ENCODE assay signal across 19 cellular contexts in the genomic region with DNA sequence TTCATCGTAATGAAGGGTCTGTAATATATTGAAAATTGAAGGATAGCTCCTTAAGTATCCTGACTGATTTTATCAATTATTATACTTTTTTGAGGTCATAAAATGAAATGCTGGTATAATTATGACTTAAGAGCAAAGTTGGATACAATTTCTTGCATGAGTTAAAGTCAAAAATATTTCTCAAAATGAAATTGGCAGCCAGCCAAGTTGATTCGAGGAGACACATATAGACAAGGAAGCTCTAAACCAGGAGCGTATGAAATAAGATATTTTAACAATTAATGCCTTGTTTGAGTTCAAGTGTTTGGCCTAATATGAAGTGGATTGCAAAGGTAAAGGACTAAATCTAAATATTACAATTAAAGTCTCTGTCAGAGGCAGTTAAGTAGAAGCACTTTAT.
DNase-seq lines count a peak whose midpoint lies in the region; ATAC-seq and TF ChIP-seq lines count a peak whose summit lies in the region.
"Had no signal": no experiment of that assay in that cellular context is flagged by ENCODE, and none has a peak within 500 bp of the region (broad histone marks: within the 10 kb centered on the region; RNA-seq: fewer than 3 reads in every experiment).

No MANE protein-coding gene starts in this region.

- intact Hi-C loops in activated T-helper 2 cell treated with anti-CD3 and anti-CD28 coated beads, Interferon-gamma antibody, Interleukin-2, Interleukin-4, amounts not matched to agents 10 μg/mL and 5 μg/mL and 100 μg/mL, durations not matched to agents 14 hours and 24 hours and 36 hours (cut with micrococcal nuclease): no loop called here

- H3K27ac ChIP-seq in SK-N-SH (ENCODE audit: low read depth in 2 of 2, low read length in 1 of 2): no peak overlapping the region
- H3K27ac ChIP-seq: KMS-11, left lung, PC-9, spleen had no signal

- H3K27ac Mint-ChIP-seq in activated T-helper 2 cell treated with anti-CD3 and anti-CD28 coated beads, Interferon-gamma antibody, Interleukin-2, Interleukin-4, amounts not matched to agents 10 μg/mL and 5 μg/mL and 100 μg/mL, durations not matched to agents 14 hours and 24 hours and 36 hours: no peak overlapping the region
- H3K27ac Mint-ChIP-seq: endodermal cell had no signal

- H3K4me3 ChIP-seq in SK-N-SH (ENCODE audit: low read depth in 2 of 2, low read length in 1 of 2): no peak overlapping the region
- H3K4me3 ChIP-seq: left lung, PC-9, spleen had no signal

- H3K9me3 ChIP-seq in SK-N-SH: no peaks in the 10 kb centered on the region
- H3K9me3 ChIP-seq: left lung, spleen had no signal

- no peaks in the 10 kb centered on the region for H3K79me2 ChIP-seq in SK-N-SH (ENCODE audit: insufficient read depth)

- TF ChIP-seq EP300 in SK-N-SH (IDR thresholded peaks at IDR 0.05; ENCODE audit: borderline replicate concordance in 1 of 2, low read depth in 1 of 2, low read length in 1 of 2): peak in 1 of 2 experiments; percentile 46; a peak in 1 of 4 replicates

- H3K9ac ChIP-seq in SK-N-SH: no peak overlapping the region
- H3K9ac ChIP-seq: KMS-11 had no signal

- DNase-seq in DMS53 treated with DMSO at 0.1 percent for 48 hours (lab: John Stamatoyannopoulos, UW; ENCODE audit: unreplicated experiment) (peak; percentile 23), HS-27A (ENCODE audit: low read depth) (peak; percentile 27), SK-N-SH (no peak), fibroblast of peridontal ligament (ENCODE audit: extremely low read depth) (peak; percentile 42), omental fat pad (ENCODE audit: low spot score) (no peak), NCI-H526 (lab: John Stamatoyannopoulos, UW) (no peak)
- no peak for DNase-seq in activated T-helper 2 cell treated with anti-CD3 and anti-CD28 coated beads, Interferon-gamma antibody, Interleukin-2, Interleukin-4, amounts not matched to agents 10 μg/mL and 5 μg/mL and 100 μg/mL, durations not matched to agents 14 hours and 24 hours and 36 hours (ENCODE audit: low spot score)
- DNase-seq: activated effector memory CD4-positive, alpha-beta T cell treated with Interleukin-2 at 50 U/mL for 16 hours; amniotic stem cell; endodermal cell; foreskin melanocyte; GDM1; HCEC 1CT; left lung; NCI-H1092 treated with DMSO at 0.1 percent for 48 hours; PC-9; spleen; stimulated activated CD8-positive, alpha-beta memory T cell treated with anti-CD3 and anti-CD28 coated beads, Interleukin-4, amount 100 ng/mL, for 48 hours had no signal

- TF ChIP-seq RAD21 in SK-N-SH (IDR thresholded peaks at IDR 0.05; ENCODE audit: low read length): no peak

- TF ChIP-seq CTCF in SK-N-SH (IDR thresholded peaks at IDR 0.05) (no peak), omental fat pad (IDR thresholded peaks at IDR 0.05) (no peak)

- ATAC-seq in omental fat pad (ENCODE audit: low FRiP score): no peak
- ATAC-seq: left lung had no signal

- H3K36me3 Mint-ChIP-seq in activated T-helper 2 cell treated with anti-CD3 and anti-CD28 coated beads, Interferon-gamma antibody, Interleukin-2, Interleukin-4, amounts not matched to agents 10 μg/mL and 5 μg/mL and 100 μg/mL, durations not matched to agents 14 hours and 24 hours and 36 hours (ENCODE audit: low read depth): no peaks in the 10 kb centered on the region

- no peak overlapping the region for H3K4me3 Mint-ChIP-seq in activated T-helper 2 cell treated with anti-CD3 and anti-CD28 coated beads, Interferon-gamma antibody, Interleukin-2, Interleukin-4, amounts not matched to agents 10 μg/mL and 5 μg/mL and 100 μg/mL, durations not matched to agents 14 hours and 24 hours and 36 hours (ENCODE audit: low read depth)
- H3K4me3 Mint-ChIP-seq: endodermal cell had no signal

- H2AFZ ChIP-seq in SK-N-SH (ENCODE audit: low read depth): no peak overlapping the region
- H2AFZ ChIP-seq: PC-9 had no signal

- POLR2A ChIA-PET in SK-N-SH (lab: Yijun Ruan, JAX): no interaction called here

- H3K4me2 ChIP-seq in SK-N-SH: no peak overlapping the region
- H3K4me2 ChIP-seq: KMS-11, PC-9 had no signal

- H3K4me1 ChIP-seq in SK-N-SH (ENCODE audit: control insufficient read depth in 1 of 2, insufficient read depth in 2 of 2, low read depth in 1 of 2, low read length in 1 of 2): peaks cover 0 to 22% of the 10 kb centered on the region in 2 experiments; a peak in 2 of 4 replicates
- H3K4me1 ChIP-seq: left lung, spleen had no signal

- WGBS in SK-N-SH (ENCODE audit: low lambda C conversion rate): 35% methylated on average over 3 of the region's 3 CpGs

- no peaks in the 10 kb centered on the region for H3K4me1 Mint-ChIP-seq in activated T-helper 2 cell treated with anti-CD3 and anti-CD28 coated beads, Interferon-gamma antibody, Interleukin-2, Interleukin-4, amounts not matched to agents 10 μg/mL and 5 μg/mL and 100 μg/mL, durations not matched to agents 14 hours and 24 hours and 36 hours (ENCODE audit: low read depth)
- H3K4me1 Mint-ChIP-seq: endodermal cell had no signal

- H3K9me3 Mint-ChIP-seq in activated T-helper 2 cell treated with anti-CD3 and anti-CD28 coated beads, Interferon-gamma antibody, Interleukin-2, Interleukin-4, amounts not matched to agents 10 μg/mL and 5 μg/mL and 100 μg/mL, durations not matched to agents 14 hours and 24 hours and 36 hours: no peaks in the 10 kb centered on the region
- H3K9me3 Mint-ChIP-seq: endodermal cell had no signal

- H3K27me3 Mint-ChIP-seq in activated T-helper 2 cell treated with anti-CD3 and anti-CD28 coated beads, Interferon-gamma antibody, Interleukin-2, Interleukin-4, amounts not matched to agents 10 μg/mL and 5 μg/mL and 100 μg/mL, durations not matched to agents 14 hours and 24 hours and 36 hours (ENCODE audit: low read depth): no peaks in the 10 kb centered on the region

- CTCF ChIA-PET in SK-N-SH (lab: Yijun Ruan, JAX): no interaction called here

- H3K36me3 ChIP-seq in SK-N-SH (replicated peaks in 1 of 2; ENCODE audit: control insufficient read depth in 1 of 2, insufficient read depth in 2 of 2, low read length in 1 of 2): no peaks in the 10 kb centered on the region
- H3K36me3 ChIP-seq: left lung, spleen had no signal

- H3K27me3 ChIP-seq in SK-N-SH (ENCODE audit: insufficient read depth): no peaks in the 10 kb centered on the region
- H3K27me3 ChIP-seq: left lung, spleen had no signal

- H3F3A ChIP-seq in SK-N-SH (replicated peaks; ENCODE audit: insufficient read depth): peaks cover 13% of the 10 kb centered on the region

- no peaks in the 10 kb centered on the region for H3K9me2 ChIP-seq in SK-N-SH

- H4K20me1 ChIP-seq in SK-N-SH (ENCODE audit: insufficient read depth): no peaks in the 10 kb centered on the region

TF ChIP-seq in SK-N-SH, 30 proteins besides CTCF, POLR2A, EP300 and RAD21:
- TF ChIP-seq NFIC (IDR thresholded peaks at IDR 0.05; ENCODE audit: borderline replicate concordance) (peak; percentile 91), JUND (IDR thresholded peaks at IDR 0.05) (peak; percentile 45), TEAD4 (IDR thresholded peaks at IDR 0.05; ENCODE audit: borderline replicate concordance, insufficient read depth) (peak; percentile 25; the same call in 1 of the 2 replicates), TCF12 (IDR thresholded peaks at IDR 0.05) (peak; percentile 37), RXRA (IDR thresholded peaks at IDR 0.05; ENCODE audit: borderline replicate concordance, low read depth) (no peak)
- TF ChIP-seq, protein P1, sequence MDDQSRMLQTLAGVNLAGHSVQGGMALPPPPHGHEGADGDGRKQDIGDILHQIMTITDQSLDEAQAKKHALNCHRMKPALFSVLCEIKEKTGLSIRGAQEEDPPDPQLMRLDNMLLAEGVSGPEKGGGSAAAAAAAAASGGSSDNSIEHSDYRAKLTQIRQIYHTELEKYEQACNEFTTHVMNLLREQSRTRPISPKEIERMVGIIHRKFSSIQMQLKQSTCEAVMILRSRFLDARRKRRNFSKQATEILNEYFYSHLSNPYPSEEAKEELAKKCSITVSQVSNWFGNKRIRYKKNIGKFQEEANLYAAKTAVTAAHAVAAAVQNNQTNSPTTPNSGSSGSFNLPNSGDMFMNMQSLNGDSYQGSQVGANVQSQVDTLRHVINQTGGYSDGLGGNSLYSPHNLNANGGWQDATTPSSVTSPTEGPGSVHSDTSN (IDR thresholded peaks at IDR 0.05): peak; percentile 45

Comparison
In these comparisons a context has a peak if more than half of its experiments do, and no peak if none do; other contexts are left out.
1. DNase-seq: peak in DMS53 treated with DMSO at 0.1 percent for 48 hours (single experiment), HS-27A (single experiment) and fibroblast of peridontal ligament (single experiment); none in SK-N-SH (single experiment), omental fat pad (single experiment), activated T-helper 2 cell treated with anti-CD3 and anti-CD28 coated beads, Interferon-gamma antibody, Interleukin-2, Interleukin-4, amounts not matched to agents 10 μg/mL and 5 μg/mL and 100 μg/mL, durations not matched to agents 14 hours and 24 hours and 36 hours (single experiment) and NCI-H526 (0 of 2).